ENCODE assay signal across 23 cellular contexts in genomic region chr1:192821296-192821695, GRCh38.
"Had no signal": no experiment of that assay in that cellular context is flagged by ENCODE, and none has a peak within 500 bp of the region (broad histone marks: within the 10 kb centered on the region; RNA-seq: fewer than 3 reads in every experiment).

No MANE protein-coding gene starts in this region.

- H3K36me3 ChIP-seq: stomach, suprapubic skin, thoracic aorta, tibial artery, tibial nerve, transverse colon, upper lobe of left lung, upper lobe of right lung, uterus, vagina had no signal

- H3K9me3 ChIP-seq: stomach, suprapubic skin, testis, thoracic aorta, tibial artery, tibial nerve, transverse colon, upper lobe of left lung, upper lobe of right lung, uterus, vagina had no signal

- H3K4me3 ChIP-seq: stomach, suprapubic skin, testis, thoracic aorta, tibial artery, tibial nerve, transverse colon, upper lobe of left lung, upper lobe of right lung, uterus, vagina had no signal

- H3K4me1 ChIP-seq: stomach, suprapubic skin, testis, tibial nerve, upper lobe of right lung, uterus, vagina had no signal

- H3K27me3 ChIP-seq: stomach, suprapubic skin, testis, tibial artery, tibial nerve, transverse colon, upper lobe of right lung, uterus, vagina had no signal

- H3K27ac ChIP-seq: stomach, suprapubic skin, testis, thoracic aorta, tibial artery, tibial nerve, transverse colon, upper lobe of left lung, upper lobe of right lung, uterus, vagina had no signal

- DNase-seq: stimulated activated CD4-positive, alpha-beta T cell treated with anti-CD3 and anti-CD28 coated beads, Interleukin-2, amount 100 ng/mL, for 48 hours; stimulated activated CD4-positive, alpha-beta T cell treated with anti-CD3 and anti-CD28 coated beads, Interleukin-4, amount 100 ng/mL, for 1 hour; stimulated activated CD4-positive, alpha-beta T cell treated with anti-CD3 and anti-CD28 coated beads, Interleukin-4, amount 100 ng/mL, for 24 hours; stimulated activated CD4-positive, alpha-beta T cell treated with anti-CD3 and anti-CD28 coated beads, Interleukin-4, amount 100 ng/mL, for 4 hours; stimulated activated CD8-positive, alpha-beta memory T cell treated with anti-CD3 and anti-CD28 coated beads, Interleukin-4, amount 100 ng/mL, for 48 hours; stimulated activated naive B cell treated with anti-CD40 and anti-IgM and Interleukin-4, amounts not matched to agents 10 μg/mL and 1 μg/mL and 100 μg/mL, for 72 hours; stimulated activated naive CD4-positive, alpha-beta T cell; stimulated activated naive CD4-positive, alpha-beta T cell treated with Interleukin-2 at 50 U/mL for 16 hours; stimulated activated naive CD8-positive, alpha-beta T cell treated with anti-CD3 and anti-CD28 coated beads, Interleukin-15, amount 100 ng/mL, for 72 hours; stimulated activated naive CD8-positive, alpha-beta T cell treated with anti-CD3 and anti-CD28 coated beads, Interleukin-15, Interleukin-2, amounts not matched to agents 100 U/mL and 50 U/mL, for 24 hours; stomach; substantia nigra; testis; tibial artery; transverse colon; trophoblast cell; upper lobe of left lung; upper lobe of right lung; uterus had no signal
